ENCODE assay signal across 8 cellular contexts in genomic region chr17:80263253-80264047, GRCh38. TPM values are rescaled to one million over a fixed set of nuclear protein-coding genes. Genes with fewer than 3 reads are reported as not detected.
DNase-seq lines count a peak whose midpoint lies in the region; ATAC-seq and TF ChIP-seq lines count a peak whose summit lies in the region.

No MANE protein-coding gene starts in this region.

- ATAC-seq in GM18511 (IDR thresholded peaks at IDR 0.05; ENCODE audit: unreplicated experiment): peak; percentile 48
- peak; percentile 35 for ATAC-seq in HG03196 (IDR thresholded peaks at IDR 0.05; ENCODE audit: unreplicated experiment)

- peak in 2 of 6 experiments; percentile 35 to 39 for TF ChIP-seq CTCF in Peyer's patch (IDR thresholded peaks at IDR 0.05)

- H3K4me3 ChIP-seq in ACC112 (ENCODE audit: low read depth, low read length) (peak overlapping the region; percentile 100), Peyer's patch (peak overlapping the region; percentile 36 to 65 (median 61)), skeletal muscle cell (ENCODE audit: low read depth, low read length) (peak overlapping the region; percentile 35)

- H3K27ac ChIP-seq in ACC112 (ENCODE audit: low read depth, low read length) (peak overlapping the region; percentile 98), Peyer's patch (peak overlapping the region; percentile 63 to 100 (median 100))

- H3K9me3 ChIP-seq in Peyer's patch: no peaks in the 10 kb centered on the region

- peaks cover 72% of the 10 kb centered on the region for H3K79me2 ChIP-seq in ACC112 (ENCODE audit: control insufficient read depth, insufficient read depth, low read length, unreplicated experiment)

- intact Hi-C loops in cardiac septum (cut with DNase I): loop anchor here (2.0 to 5.0 kb wide), 2 partner anchors 117 to 161 kb away; partner anchors contain the start of genes EIF4A3 and GAA

- TF ChIP-seq POLR2A in Peyer's patch (IDR thresholded peaks at IDR 0.05): peak; percentile 83 to 91

- DNase-seq in Peyer's patch (peak; percentile 86 to 98 (median 97)), cardiac septum (ENCODE audit: low spot score) (peak; percentile 93), skeletal muscle cell (ENCODE audit: low read depth) (peak; percentile 60), GOT3 (lab: John Stamatoyannopoulos, UW) (no peak)
- DNase-seq in activated gamma-delta T cell treated with anti-CD3 and anti-CD28 coated beads, Interleukin-2, amount 50 U/mL, for 16 hours (ENCODE audit: low read depth): peak; percentile 80

- H3K4me1 ChIP-seq in ACC112 (ENCODE audit: control insufficient read depth, insufficient read depth, low read length, unreplicated experiment): peaks cover 35% of the 10 kb centered on the region
- peaks cover 3 to 37% (median 20%) of the 10 kb centered on the region in 4 donors for H3K4me1 ChIP-seq in Peyer's patch

- no peaks in the 10 kb centered on the region for H3K27me3 ChIP-seq in ACC112 (ENCODE audit: insufficient read depth, low read length)
- no peaks in the 10 kb centered on the region for H3K27me3 ChIP-seq in Peyer's patch

- H3K36me3 ChIP-seq in ACC112 (ENCODE audit: insufficient read depth, low read length): peaks cover 23% of the 10 kb centered on the region
- H3K36me3 ChIP-seq in Peyer's patch: peaks cover 0 to 27% (median 0%) of the 10 kb centered on the region in 3 donors

- no peak overlapping the region for H2AFZ ChIP-seq in ACC112 (ENCODE audit: low read length, unreplicated experiment)

RNA-seq across cellular contexts. Expression of gene RNF213, which starts 2.8 kb away (rescaled TPM):
- total RNA-seq in Peyer's patch (100 to 1,000 TPM; 187 to 404 (median 293) TPM), cardiac septum (46.4 TPM)

RNA-seq across cellular contexts. Expression of gene SLC26A11, which starts 43.2 kb away (rescaled TPM):
- 10 to 100 TPM; 28.1 to 42.9 (median 33.1) TPM for total RNA-seq in Peyer's patch
- total RNA-seq in cardiac septum: 8.3 TPM

RNA-seq across cellular contexts. Expression of gene SGSH, which starts 43.3 kb away (rescaled TPM):
- total RNA-seq in Peyer's patch (100 to 1,000 TPM in 1 of 4 donors, 10 to 100 TPM in 3; 37.8 to 114 (median 60.6) TPM), cardiac septum (21.4 TPM)

Comparison
In these comparisons a context has a peak if more than half of its experiments do, and no peak if none do; other contexts are left out.
1. H3K4me3 ChIP-seq: peak in every context shown above with its lines; median percentile 100 in ACC112; 61 in Peyer's patch; 35 in skeletal muscle cell.